33 cellular contexts compared by ENCODE assay signal in the genomic region with DNA sequence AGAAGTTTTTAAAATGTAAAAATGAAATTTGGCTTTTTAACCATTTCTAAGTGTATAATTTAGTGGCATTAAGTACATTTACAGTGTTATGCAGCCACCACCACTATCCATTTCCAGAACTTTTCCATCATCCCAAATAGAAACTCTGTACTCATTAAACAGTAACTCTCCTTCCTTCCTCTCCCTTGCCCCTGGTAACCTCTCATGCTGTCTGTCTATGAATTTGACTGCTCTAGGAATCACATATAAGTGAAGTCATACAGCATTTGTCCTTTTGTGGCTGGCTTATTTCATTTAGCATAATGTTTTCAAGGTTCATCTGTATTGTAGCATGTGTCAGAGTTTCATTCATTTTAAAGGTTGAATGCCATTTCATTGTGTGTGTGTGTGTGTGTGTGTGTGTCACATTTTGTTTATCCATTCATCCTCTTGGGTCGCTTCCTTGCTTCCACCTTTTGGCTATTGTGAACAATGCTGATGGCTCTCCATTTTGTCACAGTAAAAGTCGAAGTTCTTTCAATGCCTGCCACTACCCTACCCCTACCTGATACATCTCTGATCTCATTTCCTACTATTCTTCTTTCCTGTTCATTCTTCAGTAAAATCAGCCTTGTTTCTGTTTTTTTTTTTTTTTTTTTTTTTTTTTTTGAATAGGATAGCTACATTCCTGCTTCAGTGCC. TPM values are rescaled to one million over a fixed set of nuclear protein-coding genes. Genes with fewer than 3 reads are reported as not detected.
"Had no signal": no experiment of that assay in that cellular context is flagged by ENCODE, and none has a peak within 500 bp of the region (broad histone marks: within the 10 kb centered on the region; RNA-seq: fewer than 3 reads in every experiment).

No MANE protein-coding gene starts in this region.

- H3K9me3 Mint-ChIP-seq: memory B cell; naive thymus-derived CD4-positive, alpha-beta T cell; neural progenitor cell; stimulated activated effector memory CD8-positive, alpha-beta T cell treated with anti-CD3 and anti-CD28 coated beads, Interleukin-12 subunit alpha, Interleukin-12 subunit beta, amount 100 ng/mL, for 72 hours; stimulated activated naive CD8-positive, alpha-beta T cell treated with anti-CD3 and anti-CD28 coated beads, Interleukin-15, Interleukin-2, amounts not matched to agents 100 ng/mL and 50 ng/mL, for 24 hours had no signal

- H3K4me3 ChIP-seq: heart right ventricle, hepatocyte, left lung, lung, mucosa of descending colon, neural progenitor cell, pancreas, prostate gland, skin epidermis, suprapubic skin, thoracic aorta, tibial artery, upper lobe of right lung had no signal

- H3K36me3 ChIP-seq: prostate gland had no signal

- H3K27me3 Mint-ChIP-seq: memory B cell; naive thymus-derived CD4-positive, alpha-beta T cell; stimulated activated naive CD8-positive, alpha-beta T cell treated with anti-CD3 and anti-CD28 coated beads, Interleukin-15, Interleukin-2, amounts not matched to agents 100 ng/mL and 50 ng/mL, for 24 hours had no signal

- H3K9me3 ChIP-seq: heart right ventricle, left lung, mucosa of descending colon, neutrophil, pancreas, prostate gland, suprapubic skin, thoracic aorta, tibial artery, upper lobe of right lung had no signal

- H3K9ac ChIP-seq: neural progenitor cell had no signal

- DNase-seq: heart right ventricle; islet precursor cell; left colon; left lung; midbrain; mucosa of descending colon; naive thymus-derived CD4-positive, alpha-beta T cell; occipital lobe; pancreas; posterior cingulate gyrus; retina; right cardiac atrium; stimulated activated CD4-positive, alpha-beta T cell treated with anti-CD3 and anti-CD28 coated beads, Interleukin-12 subunit alpha, Interleukin-12 subunit beta, amount 100 ng/mL, for 4 hours; stimulated activated CD4-positive, alpha-beta T cell treated with anti-CD3 and anti-CD28 coated beads, Interleukin-15, amount 100 ng/mL, for 24 hours; stimulated activated CD4-positive, alpha-beta T cell treated with anti-CD3 and anti-CD28 coated beads, Interleukin-4, amount 100 ng/mL, for 24 hours; stimulated activated naive CD4-positive, alpha-beta T cell; tibial artery; trophoblast cell; upper lobe of right lung had no signal

- H3K4me2 ChIP-seq: hepatocyte, neural progenitor cell had no signal

- H3K4me1 ChIP-seq: heart right ventricle, left lung, neural progenitor cell, pancreas, prostate gland, suprapubic skin, tibial artery, upper lobe of right lung had no signal

- H3K27ac ChIP-seq: heart right ventricle, hepatocyte, left lung, neural progenitor cell, neutrophil, pancreas, prostate gland, skin epidermis, suprapubic skin, thoracic aorta, tibial artery, upper lobe of right lung had no signal

- H3K4me3 Mint-ChIP-seq: memory B cell; naive thymus-derived CD4-positive, alpha-beta T cell; nephron; neural progenitor cell; stimulated activated effector memory CD8-positive, alpha-beta T cell treated with anti-CD3 and anti-CD28 coated beads, Interleukin-12 subunit alpha, Interleukin-12 subunit beta, amount 100 ng/mL, for 72 hours; stimulated activated naive CD8-positive, alpha-beta T cell treated with anti-CD3 and anti-CD28 coated beads, Interleukin-15, Interleukin-2, amounts not matched to agents 100 ng/mL and 50 ng/mL, for 24 hours had no signal

- H3K4me1 Mint-ChIP-seq: memory B cell; naive thymus-derived CD4-positive, alpha-beta T cell; nephron; neural progenitor cell; stimulated activated effector memory CD8-positive, alpha-beta T cell treated with anti-CD3 and anti-CD28 coated beads, Interleukin-12 subunit alpha, Interleukin-12 subunit beta, amount 100 ng/mL, for 72 hours had no signal

- H3K27ac Mint-ChIP-seq: memory B cell; neural progenitor cell; stimulated activated effector memory CD8-positive, alpha-beta T cell treated with anti-CD3 and anti-CD28 coated beads, Interleukin-12 subunit alpha, Interleukin-12 subunit beta, amount 100 ng/mL, for 72 hours; stimulated activated naive CD8-positive, alpha-beta T cell treated with anti-CD3 and anti-CD28 coated beads, Interleukin-15, Interleukin-2, amounts not matched to agents 100 ng/mL and 50 ng/mL, for 24 hours had no signal

- FAIRE-seq: pancreas, urothelium cell line had no signal

- H2AFZ ChIP-seq: hepatocyte, neural progenitor cell had no signal

- ATAC-seq: heart right ventricle; left colon; left lung; mucosa of descending colon; naive thymus-derived CD4-positive, alpha-beta T cell; pancreas; right cardiac atrium; sciatic nerve; stimulated activated effector memory CD8-positive, alpha-beta T cell treated with anti-CD3 and anti-CD28 coated beads, Interleukin-12 subunit alpha, Interleukin-12 subunit beta, amount 100 ng/mL, for 72 hours; upper lobe of right lung had no signal

- H3K27me3 ChIP-seq: heart right ventricle, hepatocyte, left lung, neural progenitor cell, neutrophil, pancreas, suprapubic skin, tibial artery, upper lobe of right lung had no signal

- H3K79me2 ChIP-seq: hepatocyte had no signal

RNA-seq across cellular contexts. Expression of gene F3, which starts 45.3 kb away (rescaled TPM):
- polyA plus RNA-seq: naive thymus-derived CD4-positive, alpha-beta T cell had no signal
